Comparison of ENCODE assay signal across 8 cellular contexts in the genomic region with DNA sequence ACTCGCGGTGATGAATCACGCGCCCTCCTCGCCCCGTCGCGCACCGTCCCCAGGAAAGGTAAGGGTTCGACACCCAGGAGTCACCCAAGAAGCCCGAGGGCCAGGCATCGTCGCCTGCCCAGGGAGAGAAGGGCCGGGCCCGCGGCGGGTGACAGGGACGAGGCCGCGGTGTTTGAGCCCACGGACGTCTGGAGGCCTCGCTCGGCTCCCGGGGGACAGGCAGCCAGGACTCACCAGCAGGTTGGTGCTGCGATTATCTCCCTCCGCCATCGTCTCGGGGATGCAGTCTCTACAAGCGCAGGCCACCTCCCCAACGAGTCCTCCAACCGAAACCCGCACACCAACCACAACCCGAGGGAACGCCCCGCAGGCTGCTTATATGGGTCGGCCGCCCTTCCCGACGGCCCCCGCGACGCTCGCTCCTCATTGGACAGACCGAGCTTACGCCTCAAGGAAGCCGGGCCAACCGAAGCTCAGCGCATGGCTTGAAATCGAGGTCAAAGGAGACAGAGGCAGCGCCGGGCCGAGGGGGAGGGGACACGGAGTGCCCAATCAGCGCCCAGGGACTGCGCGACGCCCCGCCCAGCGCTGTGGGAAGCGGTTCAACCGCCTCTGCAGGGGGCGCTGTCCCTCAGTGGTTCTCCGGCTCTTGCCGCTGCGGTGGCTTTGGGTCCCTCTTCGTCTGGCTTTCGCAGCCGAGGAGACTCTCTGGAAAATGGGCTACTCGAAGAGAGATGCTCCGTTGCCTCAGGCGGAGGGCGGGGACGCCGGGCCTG. TPM values are rescaled to one million over a fixed set of nuclear protein-coding genes. Genes with fewer than 3 reads are reported as not detected.
A peak's percentile ranks its signal among the peaks of the same experiment; 100 is the strongest.
DNase-seq lines count a peak whose midpoint lies in the region; ATAC-seq and TF ChIP-seq lines count a peak whose summit lies in the region.

A gene (minus strand): TSS at position 353 of the 776 bp plus-strand sequence. CDS start 83 bp downstream, at position 270.

- peaks cover 43% of the 10 kb centered on the region for H3K4me1 Mint-ChIP-seq in dendritic cell treated with granulocyte-macrophage colony-stimulating factor and Interleukin-4, amounts not matched to agents 40 ng/mL and 50 ng/mL, for 4 days (ENCODE audit: low read depth)

- no peaks in the 10 kb centered on the region for H3K27me3 Mint-ChIP-seq in dendritic cell treated with granulocyte-macrophage colony-stimulating factor and Interleukin-4, amounts not matched to agents 40 ng/mL and 50 ng/mL, for 4 days

- peaks cover 9 to 62% of the 10 kb centered on the region in 2 donors for H3K4me1 ChIP-seq in left lung

- peak within 1 kb of the TSS; percentile 88 to 89 for H3K27ac ChIP-seq in left lung

- H3K27me3 ChIP-seq in left lung = no peaks in the 10 kb centered on the region

- H3K9me3 Mint-ChIP-seq in dendritic cell treated with granulocyte-macrophage colony-stimulating factor and Interleukin-4, amounts not matched to agents 40 ng/mL and 50 ng/mL, for 4 days = no peaks in the 10 kb centered on the region

- ATAC-seq in GM19328 (IDR thresholded peaks at IDR 0.05; ENCODE audit: unreplicated experiment) = peak; percentile 93
- ATAC-seq in HG03521 (IDR thresholded peaks at IDR 0.05; ENCODE audit: unreplicated experiment) = peak; percentile 97
- ATAC-seq in left lung = peak; percentile 98

- H3K36me3 ChIP-seq in left lung = peaks cover 0 to 11% of the 10 kb centered on the region in 2 donors

- no peaks in the 10 kb centered on the region for H3K9me3 ChIP-seq in left lung

- H3K36me3 Mint-ChIP-seq in dendritic cell treated with granulocyte-macrophage colony-stimulating factor and Interleukin-4, amounts not matched to agents 40 ng/mL and 50 ng/mL, for 4 days (ENCODE audit: low read depth) = peaks cover 47% of the 10 kb centered on the region

- intact Hi-C loops in dendritic cell treated with granulocyte-macrophage colony-stimulating factor and Interleukin-4, amounts not matched to agents 40 ng/mL and 50 ng/mL, for 4 days (cut with micrococcal nuclease) = loop anchor here (5.0 kb wide), 1 partner anchor 266 kb away; a partner anchor contains a TSS
- intact Hi-C loops in left lung (cut with DNase I) = no loop called here

- peak; percentile 82 to 94 for TF ChIP-seq CTCF in left lung (IDR thresholded peaks at IDR 0.05)

- peak within 1 kb of the TSS; percentile 92 for H3K27ac Mint-ChIP-seq in dendritic cell treated with granulocyte-macrophage colony-stimulating factor and Interleukin-4, amounts not matched to agents 40 ng/mL and 50 ng/mL, for 4 days

- DNase-seq in C1 segment of cervical spinal cord (lab: John Stamatoyannopoulos, UW) = peak; percentile 82 to 99 (median 98)
- peak; percentile 98 for DNase-seq in NCI-H748 (lab: John Stamatoyannopoulos, UW; ENCODE audit: unreplicated experiment)
- DNase-seq in activated CD4-positive, alpha-beta T cell treated with anti-CD3 and anti-CD28 coated beads, Interleukin-2, amount 50 U/mL, for 24 hours (ENCODE audit: low read depth in 1 of 2, low spot score in 1 of 2) = peak; percentile 96 to 97
- peak; percentile 98 to 99 for DNase-seq in left lung
- DNase-seq in stimulated activated CD4-positive, alpha-beta T cell treated with anti-CD3 and anti-CD28 coated beads, Interleukin-4, amount 100 ng/mL, for 1 hour = peak; percentile 98

- peak within 1 kb of the TSS; percentile 56 to 95 for H3K4me3 ChIP-seq in left lung

- H3K4me3 Mint-ChIP-seq in dendritic cell treated with granulocyte-macrophage colony-stimulating factor and Interleukin-4, amounts not matched to agents 40 ng/mL and 50 ng/mL, for 4 days = peak within 1 kb of the TSS; percentile 93

RNA-seq across cellular contexts. Expression of the gene that starts here (rescaled TPM):
- 100 to 1,000 TPM in 1 of 2 donors, 10 to 100 TPM in 1; 97.6 to 115 TPM for total RNA-seq in left lung

Comparison
In these comparisons a context has a peak if more than half of its experiments do, and no peak if none do; other contexts are left out.
1. Peak in every context shown above with its lines: DNase-seq, ATAC-seq, H3K4me3 ChIP-seq and H3K27ac ChIP-seq.